In genomic region chr6:28008053-28008452, GRCh38 we compare ENCODE assay signal across 24 cellular contexts. TPM values are rescaled to one million over a fixed set of nuclear protein-coding genes. Genes with fewer than 3 reads are reported as not detected.
"Had no signal": no experiment of that assay in that cellular context is flagged by ENCODE, and none has a peak within 500 bp of the region (broad histone marks: within the 10 kb centered on the region; RNA-seq: fewer than 3 reads in every experiment).

No MANE protein-coding gene starts in this region.

- H3K4me3 Mint-ChIP-seq: activated CD4-positive, alpha-beta T cell treated with anti-CD3 and anti-CD28 coated beads, Interleukin-2, amount 10 ng/mL, durations not matched to agents 24 days and 14 days; activated CD8-positive, alpha-beta T cell treated with anti-CD3 and anti-CD28 coated beads, Interleukin-2, amount 10 ng/mL, durations not matched to agents 7 days and 5 days; activated naive CD4-positive, alpha-beta T cell treated with anti-CD3 and anti-CD28 coated beads, Interleukin-2, amount 10 ng/mL, durations not matched to agents 7 days and 5 days; activated naive CD8-positive, alpha-beta T cell treated with anti-CD3 and anti-CD28 coated beads, Interleukin-2, amount 50 U/mL, for 24 hours; brain; mesothelial cell of epicardium; nephron had no signal

- H3K27ac Mint-ChIP-seq: activated CD4-positive, alpha-beta T cell treated with anti-CD3 and anti-CD28 coated beads, Interleukin-2, amount 10 ng/mL, durations not matched to agents 24 days and 14 days; activated CD8-positive, alpha-beta T cell treated with anti-CD3 and anti-CD28 coated beads, Interleukin-2, amount 10 ng/mL, durations not matched to agents 7 days and 5 days; activated naive CD4-positive, alpha-beta T cell treated with anti-CD3 and anti-CD28 coated beads, Interleukin-2, amount 10 ng/mL, durations not matched to agents 7 days and 5 days; activated naive CD8-positive, alpha-beta T cell treated with anti-CD3 and anti-CD28 coated beads, Interleukin-2, amount 50 U/mL, for 24 hours; brain; mesothelial cell of epicardium; nephron had no signal

- H2AFZ ChIP-seq: parathyroid adenoma had no signal

- H3K79me2 ChIP-seq: parathyroid adenoma had no signal

- H3K36me3 Mint-ChIP-seq: brain, mesothelial cell of epicardium had no signal

- H3K4me2 ChIP-seq: smooth muscle cell had no signal

- H3K9ac ChIP-seq: parathyroid adenoma had no signal

- ATAC-seq: activated CD8-positive, alpha-beta T cell treated with anti-CD3 and anti-CD28 coated beads, Interleukin-2, amount 10 ng/mL, durations not matched to agents 7 days and 5 days; activated naive CD8-positive, alpha-beta T cell treated with anti-CD3 and anti-CD28 coated beads, Interleukin-2, amount 50 U/mL, for 24 hours; left lobe of liver; sciatic nerve; upper lobe of right lung had no signal

- H3K27ac ChIP-seq: dorsolateral prefrontal cortex, epithelial cell of prostate, parathyroid adenoma, thoracic aorta, upper lobe of right lung had no signal

- H3K4me1 ChIP-seq: parathyroid adenoma, upper lobe of right lung had no signal

- H3K9me3 ChIP-seq: thoracic aorta, upper lobe of right lung had no signal

- H3K4me3 ChIP-seq: dorsolateral prefrontal cortex, lung, smooth muscle cell, thoracic aorta, upper lobe of right lung had no signal

- H3K36me3 ChIP-seq: thoracic aorta, upper lobe of right lung had no signal

- DNase-seq: activated CD4-positive, alpha-beta T cell treated with anti-CD3 and anti-CD28 coated beads, Interleukin-2, amount 10 ng/mL, durations not matched to agents 24 days and 14 days; activated CD8-positive, alpha-beta T cell treated with anti-CD3 and anti-CD28 coated beads, Interleukin-2, amount 10 ng/mL, durations not matched to agents 7 days and 5 days; activated effector memory CD4-positive, alpha-beta T cell treated with Interleukin-2 at 50 U/mL for 16 hours; activated naive CD4-positive, alpha-beta T cell treated with anti-CD3 and anti-CD28 coated beads, Interleukin-2, amount 10 ng/mL, durations not matched to agents 7 days and 5 days; activated naive CD8-positive, alpha-beta T cell treated with anti-CD3 and anti-CD28 coated beads, Interleukin-2, amount 50 U/mL, for 24 hours; activated T-cell treated with anti-CD3 and anti-CD28 coated beads, Interleukin-2, amount 50 U/mL, for 48 hours; anterior cingulate cortex; caudate nucleus; dorsolateral prefrontal cortex; foreskin fibroblast; kidney; stimulated activated CD4-positive, alpha-beta T cell treated with anti-CD3 and anti-CD28 coated beads, Interleukin-4, amount 100 ng/mL, for 1 hour; T-helper 9 cell; upper lobe of right lung had no signal

- H3K9me3 Mint-ChIP-seq: activated naive CD8-positive, alpha-beta T cell treated with anti-CD3 and anti-CD28 coated beads, Interleukin-2, amount 50 U/mL, for 24 hours; brain; nephron had no signal

RNA-seq across cellular contexts. Expression of gene OR2B6, which starts 51.0 kb away (rescaled TPM):
- total RNA-seq: activated CD4-positive, alpha-beta T cell treated with anti-CD3 and anti-CD28 coated beads, Interleukin-2, amount 10 ng/mL, durations not matched to agents 24 days and 14 days; activated CD8-positive, alpha-beta T cell treated with anti-CD3 and anti-CD28 coated beads, Interleukin-2, amount 10 ng/mL, durations not matched to agents 7 days and 5 days; dorsolateral prefrontal cortex; kidney; left lobe of liver; lung; mesothelial cell of epicardium; sciatic nerve; smooth muscle cell; thoracic aorta; upper lobe of right lung had no signal
- polyA plus RNA-seq: lung, smooth muscle cell had no signal
